9 cellular contexts compared by ENCODE assay signal in the genomic region with DNA sequence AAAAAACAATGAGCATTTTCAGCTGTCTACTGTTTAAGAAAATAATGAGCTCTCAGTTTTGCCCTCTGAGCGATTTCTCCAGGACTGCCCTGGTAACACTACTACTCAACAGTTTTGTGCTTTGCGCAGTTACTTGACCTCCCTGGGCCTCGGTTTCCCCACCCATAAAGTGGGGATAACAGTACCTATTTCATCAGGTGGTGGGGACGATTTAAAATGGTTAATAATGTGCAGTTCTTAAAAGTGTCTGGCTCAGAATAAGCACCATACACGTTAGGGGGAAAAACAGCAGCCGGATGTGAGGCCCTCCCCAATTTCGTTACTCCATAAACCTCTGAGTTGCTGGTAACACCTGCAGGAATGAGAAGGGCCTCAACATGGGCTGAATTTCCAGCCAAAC. TPM values are rescaled to one million over a fixed set of nuclear protein-coding genes. Genes with fewer than 3 reads are reported as not detected.
DNase-seq lines count a peak whose midpoint lies in the region; ATAC-seq and TF ChIP-seq lines count a peak whose summit lies in the region.
"Had no signal": no experiment of that assay in that cellular context is flagged by ENCODE, and none has a peak within 500 bp of the region (broad histone marks: within the 10 kb centered on the region; RNA-seq: fewer than 3 reads in every experiment).

No MANE protein-coding gene starts in this region.

- H3K9me3 ChIP-seq in ES-I3 (ENCODE audit: control insufficient read depth, insufficient read depth, low read length), result no peaks in the 10 kb centered on the region
- peaks cover 3% of the 10 kb centered on the region; the same call in 1 of the 2 replicates for H3K9me3 ChIP-seq in SK-N-MC (ENCODE audit: low read depth, low read length)
- H3K9me3 ChIP-seq in psoas muscle, result no peaks in the 10 kb centered on the region

- DNase-seq in SK-N-MC (ENCODE audit: low read depth, low spot score), result no peak
- no peak for DNase-seq in fibroblast of mammary gland (ENCODE audit: low read depth)
- no peak for DNase-seq in psoas muscle
- DNase-seq in NCI-H2029 treated with DMSO at 0.1 percent for 48 hours (lab: John Stamatoyannopoulos, UW), result no peak
- no peak for DNase-seq in nucleus accumbens (lab: John Stamatoyannopoulos, UW)
- DNase-seq: NCI-H2029 had no signal

- intact Hi-C loops in psoas muscle (cut with DNase I), result no loop called here

- H3K36me3 ChIP-seq in ES-I3 (ENCODE audit: insufficient read depth, low read length) (no peaks in the 10 kb centered on the region), SK-N-MC (ENCODE audit: insufficient read depth, low read length) (no peaks in the 10 kb centered on the region), psoas muscle (ENCODE audit: insufficient read depth in 1 of 2, low read depth in 1 of 2) (peaks cover 0 to 3% of the 10 kb centered on the region in 2 donors)

- ATAC-seq in psoas muscle (no peak), HG03565 (IDR thresholded peaks at IDR 0.05; ENCODE audit: unreplicated experiment) (no peak), GM19452 (IDR thresholded peaks at IDR 0.05; ENCODE audit: unreplicated experiment) (no peak)

- TF ChIP-seq CTCF in fibroblast of mammary gland (conservative IDR thresholded peaks at IDR 0.05; ENCODE audit: control insufficient read depth, insufficient read depth, low read depth, low read length) (no peak), psoas muscle (IDR thresholded peaks at IDR 0.05) (no peak)

- no peaks in the 10 kb centered on the region for H3K27me3 ChIP-seq in psoas muscle (ENCODE audit: insufficient read depth in 3 of 3, low read length in 2 of 3)

- H3K9ac ChIP-seq in ES-I3 (ENCODE audit: low read depth, low read length), result peak overlapping the region; percentile 95
- peak overlapping the region; percentile 75 for H3K9ac ChIP-seq in SK-N-MC (ENCODE audit: insufficient read length)

- WGBS in psoas muscle, 3 donors, result 68 to 77% (median 71%) methylated on average over 7 of the region's 7 CpGs

- H3K27ac ChIP-seq in SK-N-MC (peak overlapping the region; percentile 54; the same call in 1 of the 2 replicates), psoas muscle (peak overlapping the region; percentile 99)

- H3K4me1 ChIP-seq in ES-I3 (ENCODE audit: insufficient read depth, low read length), result peaks cover 8% of the 10 kb centered on the region; the same call in 1 of the 2 replicates
- peaks cover 10% of the 10 kb centered on the region for H3K4me1 ChIP-seq in psoas muscle

- H3K4me3 ChIP-seq in SK-N-MC (peak overlapping the region; percentile 89), fibroblast of mammary gland (ENCODE audit: control insufficient read depth, low read depth, low read length) (peak overlapping the region; percentile 82), psoas muscle (peak overlapping the region; percentile 97)

RNA-seq across cellular contexts. Expression of a gene that starts 1.1 kb away (rescaled TPM):
- total RNA-seq in psoas muscle, result 10 to 100 TPM; 19.3 to 29.2 (median 24.4) TPM
- polyA plus RNA-seq in psoas muscle, result 10 to 100 TPM; 10.1 to 17.6 (median 14.0) TPM

RNA-seq across cellular contexts. Expression of a gene that starts 41.9 kb away (rescaled TPM):
- 10 to 100 TPM; 31.2 to 45.1 (median 41.8) TPM for total RNA-seq in psoas muscle
- polyA plus RNA-seq in psoas muscle, result 100 to 1,000 TPM in 1 of 3 donors, 10 to 100 TPM in 2; 47.7 to 141 (median 67.1) TPM
